Comparison of ENCODE assay signal across 16 cellular contexts in genomic region chr18:25190468-25190867, GRCh38.
DNase-seq lines count a peak whose midpoint lies in the region; ATAC-seq and TF ChIP-seq lines count a peak whose summit lies in the region.
"Had no signal": no experiment of that assay in that cellular context is flagged by ENCODE, and none has a peak within 500 bp of the region (broad histone marks: within the 10 kb centered on the region; RNA-seq: fewer than 3 reads in every experiment).

No MANE protein-coding gene starts in this region.

- ATAC-seq in GM19035 (IDR thresholded peaks at IDR 0.05; ENCODE audit: unreplicated experiment), result peak; percentile 47
- ATAC-seq in HG02588 (IDR thresholded peaks at IDR 0.05; ENCODE audit: unreplicated experiment), result peak; percentile 75
- ATAC-seq in HG03460 (IDR thresholded peaks at IDR 0.05; ENCODE audit: unreplicated experiment), result peak; percentile 83
- ATAC-seq in HG02973 (IDR thresholded peaks at IDR 0.05; ENCODE audit: unreplicated experiment), result no peak
- no peak for ATAC-seq in HG02642 (IDR thresholded peaks at IDR 0.05; ENCODE audit: poor library complexity, unreplicated experiment)
- ATAC-seq: HepG2 had no signal

- 45 to 63% methylated on average over 3 of the region's 3 CpGs for WGBS in sigmoid colon, 2 donors

- TF ChIP-seq CTCF in sigmoid colon (IDR thresholded peaks at IDR 0.05), result no peak

- H3K36me3 ChIP-seq in sigmoid colon, result no peaks in the 10 kb centered on the region
- H3K36me3 ChIP-seq: breast epithelium had no signal

- no peak for TF ChIP-seq EP300 in sigmoid colon (IDR thresholded peaks at IDR 0.05)

- no peaks in the 10 kb centered on the region for H3K4me1 ChIP-seq in sigmoid colon
- H3K4me1 ChIP-seq: breast epithelium had no signal

- intact Hi-C loops in sigmoid colon (cut with DNase I), result no loop called here

- no peaks in the 10 kb centered on the region for H3K27me3 ChIP-seq in sigmoid colon
- H3K27me3 ChIP-seq: breast epithelium had no signal

- no peak overlapping the region for H3K27ac ChIP-seq in sigmoid colon
- H3K27ac ChIP-seq: breast epithelium had no signal

- no peaks in the 10 kb centered on the region for H3K9me3 ChIP-seq in sigmoid colon
- H3K9me3 ChIP-seq: breast epithelium had no signal

- no peak for TF ChIP-seq POLR2A in sigmoid colon (IDR thresholded peaks at IDR 0.05)

- H3K4me3 ChIP-seq in sigmoid colon, result no peak overlapping the region
- H3K4me3 ChIP-seq: breast epithelium had no signal

- DNase-seq in lung microvascular endothelial cell (ENCODE audit: low read depth in 2 of 2), result peak; percentile 20 to 24
- DNase-seq in G401 (ENCODE audit: low spot score), result no peak
- DNase-seq in sigmoid colon, result no peak
- DNase-seq: effector CD8-positive, alpha-beta T cell; H7; hypothalamus; NCI-H1092; NK-92 treated with Interleukin-12 subunit alpha and Interleukin-12 subunit beta, amount 100 ng/mL, for 24 hours; SHP77 had no signal

- in situ Hi-C loops in G401 (cut with HindIII; ENCODE audit: low sequenced_read_pairs), result no loop called here

Comparison
In these comparisons a context has a peak if more than half of its experiments do, and no peak if none do; other contexts are left out.
1. ATAC-seq: peak in GM19035 (single experiment), HG02588 (single experiment) and HG03460 (single experiment); none in HG02973 (single experiment) and HG02642 (single experiment).
2. DNase-seq: peak in lung microvascular endothelial cell (2 of 2); none in G401 (single experiment) and sigmoid colon (single experiment).